ENCODE assay signal across 1 cellular context in genomic region chr19:10566408-10566657, GRCh38.
TF ChIP-seq lines count a peak whose summit lies in the region.

No MANE protein-coding gene starts in this region.

TF ChIP-seq in GM23338, 12 proteins besides CTCF, POLR2A, EP300 and RAD21 (continued from another document):
- no peak for TF ChIP-seq ZNF462 (CRISPR knock-in tag; IDR thresholded peaks at IDR 0.05)
- no peak for TF ChIP-seq JUNB (IDR thresholded peaks at IDR 0.05; ENCODE audit: unreplicated experiment)
- no peak for TF ChIP-seq EZH2phosphoT487 (IDR thresholded peaks at IDR 0.05; ENCODE audit: unreplicated experiment)
- TF ChIP-seq POLR2AphosphoS5 (IDR thresholded peaks at IDR 0.05; ENCODE audit: low read depth): no peak
- TF ChIP-seq REST (IDR thresholded peaks at IDR 0.05; ENCODE audit: unreplicated experiment): no peak
- TF ChIP-seq NANOG (IDR thresholded peaks at IDR 0.05; ENCODE audit: borderline replicate concordance): no peak
- TF ChIP-seq CREB1 (CRISPR knock-in tag; IDR thresholded peaks at IDR 0.05; ENCODE audit: low read depth): no peak
- no peak for TF ChIP-seq ZNF114 (CRISPR knock-in tag; IDR thresholded peaks at IDR 0.05)
- no peak for TF ChIP-seq ZNF331 (CRISPR knock-in tag; IDR thresholded peaks at IDR 0.05; ENCODE audit: low read depth)
